In the genomic region with DNA sequence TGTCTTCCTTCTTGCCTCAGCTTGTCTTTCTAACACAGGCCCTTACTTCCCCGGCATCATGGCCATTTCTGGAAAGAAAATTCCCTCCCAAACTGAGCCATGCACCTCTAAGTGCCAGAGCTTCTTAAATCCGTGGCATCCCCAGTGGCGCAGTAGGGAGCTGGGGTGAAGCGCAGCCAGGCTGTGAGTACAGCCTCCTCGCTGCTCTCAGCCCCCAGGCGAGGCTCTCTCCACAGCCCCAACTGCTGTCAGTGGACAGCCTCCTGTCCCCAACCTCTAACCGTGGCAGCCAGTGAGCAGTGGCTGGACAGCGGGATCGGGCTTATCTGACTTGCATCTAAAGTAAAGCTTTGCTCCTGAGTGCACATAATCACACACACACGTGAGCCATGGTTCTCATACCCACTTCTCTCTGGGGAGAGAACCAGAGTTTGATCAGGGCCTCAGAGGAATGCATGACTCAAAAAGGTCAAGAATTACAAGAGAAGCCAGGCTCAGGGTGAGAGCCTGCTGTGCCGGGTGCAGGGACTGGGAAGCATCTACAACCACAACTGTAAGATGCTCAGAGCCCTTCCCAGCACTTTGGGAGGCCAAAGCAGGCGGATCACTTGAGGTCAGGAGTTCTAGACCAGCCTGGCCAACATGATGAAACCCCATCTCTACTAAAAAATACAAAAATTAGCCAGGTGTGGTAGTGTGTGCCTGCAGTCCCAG, we compare ENCODE assay signal across 1 cellular context.
A peak's percentile ranks its signal among the peaks of the same experiment; 100 is the strongest.
TF ChIP-seq lines count a peak whose summit lies in the region.

No MANE protein-coding gene starts in this region.

TF ChIP-seq in HepG2, 621 proteins besides CTCF, POLR2A, EP300 and RAD21 (continued from another document and continues in another):
- 0 out of 2 replicates have a peak, but pooled peaks have one; percentile 71 for TF ChIP-seq RERE (CRISPR knock-in tag; IDR thresholded peaks at IDR 0.05; ENCODE audit: low read depth)
- TF ChIP-seq ZBTB38 (CRISPR knock-in tag; IDR thresholded peaks at IDR 0.05): no peak; the same call in 1 of the 2 replicates
- TF ChIP-seq RXRB (CRISPR knock-in tag; IDR thresholded peaks at IDR 0.05; ENCODE audit: borderline replicate concordance): peak; percentile 91
- peak; percentile 94 for TF ChIP-seq ZNF350 (CRISPR knock-in tag; IDR thresholded peaks at IDR 0.05; ENCODE audit: borderline replicate concordance, low read depth)
- no peak for TF ChIP-seq AHR (CRISPR knock-in tag; IDR thresholded peaks at IDR 0.05)
- TF ChIP-seq, protein P1, sequence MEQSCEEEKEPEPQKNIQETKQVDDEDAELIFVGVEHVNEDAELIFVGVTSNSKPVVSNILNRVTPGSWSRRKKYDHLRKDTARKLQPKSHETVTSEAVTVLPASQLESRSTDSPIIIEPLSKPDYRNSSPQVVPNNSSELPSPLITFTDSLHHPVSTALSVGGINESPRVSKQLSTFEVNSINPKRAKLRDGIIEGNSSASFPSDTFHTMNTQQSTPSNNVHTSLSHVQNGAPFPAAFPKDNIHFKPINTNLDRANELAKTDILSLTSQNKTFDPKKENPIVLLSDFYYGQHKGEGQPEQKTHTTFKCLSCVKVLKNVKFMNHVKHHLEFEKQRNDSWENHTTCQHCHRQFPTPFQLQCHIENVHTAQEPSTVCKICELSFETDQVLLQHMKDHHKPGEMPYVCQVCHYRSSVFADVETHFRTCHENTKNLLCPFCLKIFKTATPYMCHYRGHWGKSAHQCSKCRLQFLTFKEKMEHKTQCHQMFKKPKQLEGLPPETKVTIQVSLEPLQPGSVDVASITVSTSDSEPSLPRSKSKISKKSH (CRISPR knock-in tag; IDR thresholded peaks at IDR 0.05; ENCODE audit: borderline replicate concordance): peak; percentile 94
- peak; percentile 21 for TF ChIP-seq TBL1XR1 (IDR thresholded peaks at IDR 0.05; ENCODE audit: borderline replicate concordance, low read length, partially characterized antibody)
- TF ChIP-seq RORA (CRISPR knock-in tag; IDR thresholded peaks at IDR 0.05): no peak
- no peak for TF ChIP-seq ZNF549 (CRISPR knock-in tag; IDR thresholded peaks at IDR 0.05)
- TF ChIP-seq YEATS2 (CRISPR knock-in tag; IDR thresholded peaks at IDR 0.05; ENCODE audit: borderline replicate concordance): 0 out of 2 replicates have a peak, but pooled peaks have one; percentile 14
- TF ChIP-seq, protein P2, sequence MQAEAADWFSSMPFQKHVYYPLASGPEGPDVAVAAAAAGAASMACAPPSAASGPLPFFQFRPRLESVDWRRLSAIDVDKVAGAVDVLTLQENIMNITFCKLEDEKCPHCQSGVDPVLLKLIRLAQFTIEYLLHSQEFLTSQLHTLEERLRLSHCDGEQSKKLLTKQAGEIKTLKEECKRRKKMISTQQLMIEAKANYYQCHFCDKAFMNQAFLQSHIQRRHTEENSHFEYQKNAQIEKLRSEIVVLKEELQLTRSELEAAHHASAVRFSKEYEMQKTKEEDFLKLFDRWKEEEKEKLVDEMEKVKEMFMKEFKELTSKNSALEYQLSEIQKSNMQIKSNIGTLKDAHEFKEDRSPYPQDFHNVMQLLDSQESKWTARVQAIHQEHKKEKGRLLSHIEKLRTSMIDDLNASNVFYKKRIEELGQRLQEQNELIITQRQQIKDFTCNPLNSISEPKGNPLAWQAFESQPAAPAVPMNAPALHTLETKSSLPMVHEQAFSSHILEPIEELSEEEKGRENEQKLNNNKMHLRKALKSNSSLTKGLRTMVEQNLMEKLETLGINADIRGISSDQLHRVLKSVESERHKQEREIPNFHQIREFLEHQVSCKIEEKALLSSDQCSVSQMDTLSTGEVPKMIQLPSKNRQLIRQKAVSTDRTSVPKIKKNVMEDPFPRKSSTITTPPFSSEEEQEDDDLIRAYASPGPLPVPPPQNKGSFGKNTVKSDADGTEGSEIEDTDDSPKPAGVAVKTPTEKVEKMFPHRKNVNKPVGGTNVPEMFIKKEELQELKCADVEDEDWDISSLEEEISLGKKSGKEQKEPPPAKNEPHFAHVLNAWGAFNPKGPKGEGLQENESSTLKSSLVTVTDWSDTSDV (CRISPR knock-in tag; IDR thresholded peaks at IDR 0.05): 0 out of 2 replicates have a peak, but pooled peaks have one; percentile 41
- TF ChIP-seq ZNF674 (CRISPR knock-in tag; IDR thresholded peaks at IDR 0.05; ENCODE audit: low read depth): no peak
- TF ChIP-seq, protein P3, sequence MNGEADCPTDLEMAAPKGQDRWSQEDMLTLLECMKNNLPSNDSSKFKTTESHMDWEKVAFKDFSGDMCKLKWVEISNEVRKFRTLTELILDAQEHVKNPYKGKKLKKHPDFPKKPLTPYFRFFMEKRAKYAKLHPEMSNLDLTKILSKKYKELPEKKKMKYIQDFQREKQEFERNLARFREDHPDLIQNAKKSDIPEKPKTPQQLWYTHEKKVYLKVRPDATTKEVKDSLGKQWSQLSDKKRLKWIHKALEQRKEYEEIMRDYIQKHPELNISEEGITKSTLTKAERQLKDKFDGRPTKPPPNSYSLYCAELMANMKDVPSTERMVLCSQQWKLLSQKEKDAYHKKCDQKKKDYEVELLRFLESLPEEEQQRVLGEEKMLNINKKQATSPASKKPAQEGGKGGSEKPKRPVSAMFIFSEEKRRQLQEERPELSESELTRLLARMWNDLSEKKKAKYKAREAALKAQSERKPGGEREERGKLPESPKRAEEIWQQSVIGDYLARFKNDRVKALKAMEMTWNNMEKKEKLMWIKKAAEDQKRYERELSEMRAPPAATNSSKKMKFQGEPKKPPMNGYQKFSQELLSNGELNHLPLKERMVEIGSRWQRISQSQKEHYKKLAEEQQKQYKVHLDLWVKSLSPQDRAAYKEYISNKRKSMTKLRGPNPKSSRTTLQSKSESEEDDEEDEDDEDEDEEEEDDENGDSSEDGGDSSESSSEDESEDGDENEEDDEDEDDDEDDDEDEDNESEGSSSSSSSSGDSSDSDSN (CRISPR knock-in tag; IDR thresholded peaks at IDR 0.05): peak; percentile 55
- TF ChIP-seq ZNF143 (CRISPR knock-in tag; IDR thresholded peaks at IDR 0.05): 0 out of 2 replicates have a peak, but pooled peaks have one; percentile 11
- no peak for TF ChIP-seq ZSCAN12 (CRISPR knock-in tag; IDR thresholded peaks at IDR 0.05)
- TF ChIP-seq ZNF652 (CRISPR knock-in tag; IDR thresholded peaks at IDR 0.05; ENCODE audit: borderline replicate concordance, low read depth): peak; percentile 35; the same call in 1 of the 2 replicates
- peak; percentile 97 for TF ChIP-seq GATAD2A (CRISPR knock-in tag; IDR thresholded peaks at IDR 0.05)
- no peak for TF ChIP-seq EZH2 (conservative IDR thresholded peaks at IDR 0.05; ENCODE audit: low read depth, low read length)
- TF ChIP-seq ZNF800 (CRISPR knock-in tag; IDR thresholded peaks at IDR 0.05): peak; percentile 38; the same call in 1 of the 2 replicates
- TF ChIP-seq PRDM10 (CRISPR knock-in tag; IDR thresholded peaks at IDR 0.05; ENCODE audit: low read depth): no peak
- no peak for TF ChIP-seq CHD4 (IDR thresholded peaks at IDR 0.05; ENCODE audit: borderline replicate concordance, low read length)
- no peak for TF ChIP-seq TRIM24 (CRISPR knock-in tag; IDR thresholded peaks at IDR 0.05)
- TF ChIP-seq CENPX (CRISPR knock-in tag; IDR thresholded peaks at IDR 0.05): no peak
- TF ChIP-seq ZNF883 (CRISPR knock-in tag; IDR thresholded peaks at IDR 0.05; ENCODE audit: not compliant biosample characterization): no peak
- no peak for TF ChIP-seq MAFK (conservative IDR thresholded peaks at IDR 0.05 in 1 of 2, IDR thresholded peaks at IDR 0.05 in 1 of 2; ENCODE audit: low read length in 2 of 2)
- TF ChIP-seq PRDM4 (CRISPR knock-in tag; IDR thresholded peaks at IDR 0.05; ENCODE audit: borderline replicate concordance): no peak
- TF ChIP-seq HNF4A (CRISPR knock-in tag; IDR thresholded peaks at IDR 0.05): peak; percentile 80
- no peak for TF ChIP-seq TCF7L2 (IDR thresholded peaks at IDR 0.05; ENCODE audit: low read depth, low read length)
- TF ChIP-seq U2AF1 (optimal IDR thresholded peaks at IDR 0.05; ENCODE audit: low read depth, low read length): no peak
- TF ChIP-seq AGO1 (IDR thresholded peaks at IDR 0.05; ENCODE audit: low read depth, low read length, poor library complexity, severe bottlenecking): no peak
- no peak for TF ChIP-seq SETDB1 (CRISPR knock-in tag; IDR thresholded peaks at IDR 0.05; ENCODE audit: borderline replicate concordance)
- no peak for TF ChIP-seq HNRNPH1 (optimal IDR thresholded peaks at IDR 0.05; ENCODE audit: low read depth, low read length)
- TF ChIP-seq ZNF777 (CRISPR knock-in tag; IDR thresholded peaks at IDR 0.05): no peak
- TF ChIP-seq ZNF564 (CRISPR knock-in tag; IDR thresholded peaks at IDR 0.05): no peak
- no peak for TF ChIP-seq DNMT3B (CRISPR knock-in tag; conservative IDR thresholded peaks at IDR 0.05)
- no peak for TF ChIP-seq XBP1 (CRISPR knock-in tag; IDR thresholded peaks at IDR 0.05)
